Comparison of ENCODE assay signal across 1 cellular context in genomic region chr2:235105821-235106359, GRCh38.
TF ChIP-seq lines count a peak whose summit lies in the region.

No MANE protein-coding gene starts in this region.

TF ChIP-seq in HepG2, 621 proteins besides CTCF, POLR2A, EP300 and RAD21 (continued from another document and continues in another):
- TF ChIP-seq NR2F1 (CRISPR knock-in tag; IDR thresholded peaks at IDR 0.05) (peak in 1 of 2 experiments; percentile 22; a peak in 1 of 4 replicates), FOXP1 (IDR thresholded peaks at IDR 0.05) (no peak), FOXP1 (CRISPR knock-in tag; IDR thresholded peaks at IDR 0.05) (peak; percentile 67), ZNF282 (IDR thresholded peaks at IDR 0.05; ENCODE audit: partially characterized antibody) (no peak), ZSCAN21 (CRISPR knock-in tag; IDR thresholded peaks at IDR 0.05; ENCODE audit: borderline replicate concordance) (no peak), PAXIP1 (CRISPR knock-in tag; conservative IDR thresholded peaks at IDR 0.05) (peak; percentile 56; the same call in 1 of the 2 replicates), ZNF670 (CRISPR knock-in tag; IDR thresholded peaks at IDR 0.05; ENCODE audit: borderline replicate concordance) (no peak), ZNF121 (CRISPR knock-in tag; IDR thresholded peaks at IDR 0.05) (no peak), KLF16 (CRISPR knock-in tag; IDR thresholded peaks at IDR 0.05) (no peak), DRAP1 (CRISPR knock-in tag; IDR thresholded peaks at IDR 0.05) (no peak), ZNF205 (CRISPR knock-in tag; IDR thresholded peaks at IDR 0.05) (no peak), ZNF766 (CRISPR knock-in tag; IDR thresholded peaks at IDR 0.05; ENCODE audit: borderline replicate concordance) (no peak), ZBTB4 (CRISPR knock-in tag; IDR thresholded peaks at IDR 0.05; ENCODE audit: borderline replicate concordance) (peak; percentile 95; the same call in 1 of the 2 replicates), KMT2B (CRISPR knock-in tag; IDR thresholded peaks at IDR 0.05) (0 out of 2 replicates have a peak, but pooled peaks have one; percentile 26), ATF2 (CRISPR knock-in tag; IDR thresholded peaks at IDR 0.05) (no peak), THYN1 (CRISPR knock-in tag; IDR thresholded peaks at IDR 0.05; ENCODE audit: borderline replicate concordance, low read depth) (no peak), ZNF207 (IDR thresholded peaks at IDR 0.05; ENCODE audit: borderline replicate concordance) (no peak; the same call in 1 of the 2 replicates), TERF1 (CRISPR knock-in tag; IDR thresholded peaks at IDR 0.05) (no peak), SALL2 (CRISPR knock-in tag; IDR thresholded peaks at IDR 0.05) (no peak), MAFK (conservative IDR thresholded peaks at IDR 0.05 in 1 of 2, IDR thresholded peaks at IDR 0.05 in 1 of 2; ENCODE audit: low read length in 2 of 2) (no peak), ETS1 (CRISPR knock-in tag; IDR thresholded peaks at IDR 0.05) (no peak), ZC3H4 (CRISPR knock-in tag; IDR thresholded peaks at IDR 0.05; ENCODE audit: borderline replicate concordance) (no peak; the same call in 1 of the 2 replicates), KDM5B (CRISPR knock-in tag; IDR thresholded peaks at IDR 0.05; ENCODE audit: borderline replicate concordance) (no peak; the same call in 1 of the 2 replicates), ZMAT5 (CRISPR knock-in tag; IDR thresholded peaks at IDR 0.05; ENCODE audit: borderline replicate concordance, low read depth) (no peak), BRCA1 (CRISPR knock-in tag; IDR thresholded peaks at IDR 0.05) (no peak), JUND (CRISPR knock-in tag; IDR thresholded peaks at IDR 0.05) (peak; percentile 68; the same call in 1 of the 2 replicates), ZNF160 (CRISPR knock-in tag; IDR thresholded peaks at IDR 0.05) (no peak), TOPORS (CRISPR knock-in tag; IDR thresholded peaks at IDR 0.05) (no peak), FOSL2 (CRISPR knock-in tag; IDR thresholded peaks at IDR 0.05) (peak; percentile 97), ZNF317 (CRISPR knock-in tag; IDR thresholded peaks at IDR 0.05) (no peak), CENPX (CRISPR knock-in tag; IDR thresholded peaks at IDR 0.05) (no peak), TBX3 (IDR thresholded peaks at IDR 0.05; ENCODE audit: borderline replicate concordance) (peak; percentile 63; the same call in 1 of the 2 replicates), ZNF83 (CRISPR knock-in tag; IDR thresholded peaks at IDR 0.05; ENCODE audit: borderline replicate concordance) (no peak), ZNF256 (CRISPR knock-in tag; conservative IDR thresholded peaks at IDR 0.05) (no peak), KDM6A (CRISPR knock-in tag; IDR thresholded peaks at IDR 0.05; ENCODE audit: low read depth) (no peak), ZNF224 (CRISPR knock-in tag; IDR thresholded peaks at IDR 0.05) (no peak), ZNF614 (CRISPR knock-in tag; IDR thresholded peaks at IDR 0.05; ENCODE audit: borderline replicate concordance) (peak; percentile 20; the same call in 1 of the 2 replicates), HOXA7 (CRISPR knock-in tag; IDR thresholded peaks at IDR 0.05) (no peak), SATB2 (CRISPR knock-in tag; IDR thresholded peaks at IDR 0.05) (no peak), ZBTB20 (CRISPR knock-in tag; IDR thresholded peaks at IDR 0.05; ENCODE audit: borderline replicate concordance, low read depth) (no peak), ZHX1 (CRISPR knock-in tag; IDR thresholded peaks at IDR 0.05; ENCODE audit: low read depth) (peak; percentile 53; the same call in 1 of the 2 replicates), ZNF562 (CRISPR knock-in tag; IDR thresholded peaks at IDR 0.05; ENCODE audit: borderline replicate concordance) (no peak), YEATS4 (CRISPR knock-in tag; IDR thresholded peaks at IDR 0.05; ENCODE audit: borderline replicate concordance) (0 out of 2 replicates have a peak, but pooled peaks have one; percentile 37), ZBTB21 (CRISPR knock-in tag; IDR thresholded peaks at IDR 0.05) (peak; percentile 88), NFYC (CRISPR knock-in tag; IDR thresholded peaks at IDR 0.05) (no peak; the same call in 1 of the 2 replicates), LCORL (IDR thresholded peaks at IDR 0.05) (no peak), LCORL (CRISPR knock-in tag; IDR thresholded peaks at IDR 0.05) (peak; percentile 59; the same call in 1 of the 2 replicates), KDM1A (CRISPR knock-in tag; IDR thresholded peaks at IDR 0.05) (no peak), CHCHD3 (CRISPR knock-in tag; IDR thresholded peaks at IDR 0.05) (no peak), MEIS2 (CRISPR knock-in tag; IDR thresholded peaks at IDR 0.05) (no peak), PPARG (CRISPR knock-in tag; conservative IDR thresholded peaks at IDR 0.05) (no peak), ZNF770 (CRISPR knock-in tag; IDR thresholded peaks at IDR 0.05) (peak; percentile 45; the same call in 1 of the 2 replicates), SAFB2 (CRISPR knock-in tag; IDR thresholded peaks at IDR 0.05; ENCODE audit: borderline replicate concordance, low read depth) (no peak), THAP11 (CRISPR knock-in tag; IDR thresholded peaks at IDR 0.05) (0 out of 2 replicates have a peak, but pooled peaks have one; percentile 51), ZNF326 (CRISPR knock-in tag; IDR thresholded peaks at IDR 0.05; ENCODE audit: borderline replicate concordance) (no peak), BORCS8-MEF2B (CRISPR knock-in tag; IDR thresholded peaks at IDR 0.05) (peak; percentile 54; the same call in 1 of the 2 replicates)
